Comparison of ENCODE assay signal across 15 cellular contexts in genomic region chr3:127448161-127448561, GRCh38.
DNase-seq lines count a peak whose midpoint lies in the region; ATAC-seq and TF ChIP-seq lines count a peak whose summit lies in the region.
"Had no signal": no experiment of that assay in that cellular context is flagged by ENCODE, and none has a peak within 500 bp of the region (broad histone marks: within the 10 kb centered on the region; RNA-seq: fewer than 3 reads in every experiment).

No MANE protein-coding gene starts in this region.

- intact Hi-C loops in left ventricle myocardium superior (cut with micrococcal nuclease) = no loop called here

- DNase-seq in AG10803 (ENCODE audit: low read depth) (peak; percentile 5), Karpas-422 (peak; percentile 60), RPMI7951 (ENCODE audit: low read depth) (peak; percentile 23), left ventricle myocardium superior (no peak), germinal center (ENCODE audit: low spot score) (no peak), T-helper 1 cell (no peak), activated gamma-delta T cell (lab: John Stamatoyannopoulos, UW) (no peak)
- DNase-seq: amygdala, KG1, natural killer cell, NCI-H510A had no signal

- no peaks in the 10 kb centered on the region for H3K36me3 ChIP-seq in Karpas-422 (ENCODE audit: insufficient read depth, low read length)

- H3K9me3 ChIP-seq in Karpas-422 (ENCODE audit: low read length) = no peaks in the 10 kb centered on the region

- H3K9me2 ChIP-seq in Karpas-422 (replicated peaks; ENCODE audit: insufficient read depth, low read length) = no peaks in the 10 kb centered on the region

- no peaks in the 10 kb centered on the region for H3K4me1 ChIP-seq in Karpas-422 (ENCODE audit: low read length)

- H2AFZ ChIP-seq in Karpas-422 (ENCODE audit: low read length) = no peak overlapping the region

- no peaks in the 10 kb centered on the region for H4K20me1 ChIP-seq in Karpas-422 (ENCODE audit: insufficient read depth, low read depth, low read length)

- H3K4me2 ChIP-seq in Karpas-422 (ENCODE audit: low read depth, low read length, poor library complexity, severe bottlenecking) = no peak overlapping the region

- H3K27me3 ChIP-seq in Karpas-422 (ENCODE audit: low read length) = no peaks in the 10 kb centered on the region

- H3K9ac ChIP-seq in Karpas-422 (ENCODE audit: low read length) = no peak overlapping the region

- ATAC-seq in left ventricle myocardium superior (peak; percentile 21), GM19397 (IDR thresholded peaks at IDR 0.05; ENCODE audit: unreplicated experiment) (no peak)
- ATAC-seq: left colon, natural killer cell had no signal

- no peak overlapping the region for H3K27ac ChIP-seq in Karpas-422 (ENCODE audit: low read length)
- H3K27ac ChIP-seq: C4-2B, VCaP had no signal

- no peaks in the 10 kb centered on the region for H3K79me2 ChIP-seq in Karpas-422 (ENCODE audit: low read length)

- peak; percentile 8; the same call in 1 of the 2 replicates for TF ChIP-seq CTCF in AG10803 (conservative IDR thresholded peaks at IDR 0.05; ENCODE audit: low read length)

- H3K4me3 ChIP-seq in AG10803 (ENCODE audit: low read length) (no peak overlapping the region), Karpas-422 (ENCODE audit: low read length) (no peak overlapping the region)

Comparison
In these comparisons a context has a peak if more than half of its experiments do, and no peak if none do; other contexts are left out.
1. DNase-seq: peak in AG10803 (single experiment), Karpas-422 (single experiment) and RPMI7951 (single experiment); none in left ventricle myocardium superior (single experiment), germinal center (single experiment), T-helper 1 cell (0 of 5) and activated gamma-delta T cell (single experiment).